9 cellular contexts compared by ENCODE assay signal in the genomic region with DNA sequence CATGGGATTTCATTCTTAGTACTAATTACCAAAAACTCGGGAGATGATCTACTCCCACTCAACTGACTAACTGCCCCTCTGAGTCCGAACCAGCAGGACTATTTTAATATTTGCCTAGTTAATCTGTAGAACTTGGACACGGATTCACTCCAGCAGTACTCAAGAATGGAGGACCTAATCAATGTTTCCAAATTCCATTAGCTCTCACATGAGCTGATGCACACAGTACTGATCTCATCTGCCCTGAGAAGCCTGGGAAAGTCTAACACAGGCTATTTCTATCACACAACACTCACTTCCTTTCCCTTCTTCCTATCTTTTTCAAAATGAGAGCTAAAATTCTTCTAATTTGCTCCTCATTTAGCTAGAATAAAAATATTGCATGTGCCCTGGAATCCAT.
A peak's percentile ranks its signal among the peaks of the same experiment; 100 is the strongest.
DNase-seq lines count a peak whose midpoint lies in the region; ATAC-seq and TF ChIP-seq lines count a peak whose summit lies in the region.
"Had no signal": no experiment of that assay in that cellular context is flagged by ENCODE, and none has a peak within 500 bp of the region (broad histone marks: within the 10 kb centered on the region; RNA-seq: fewer than 3 reads in every experiment).

No MANE protein-coding gene starts in this region.

- H3K27me3 ChIP-seq in right lobe of liver, result no peaks in the 10 kb centered on the region
- no peaks in the 10 kb centered on the region for H3K27me3 ChIP-seq in subcutaneous abdominal adipose tissue (ENCODE audit: control insufficient read depth in 5 of 5, insufficient read depth in 4 of 5, low read length in 5 of 5)
- no peaks in the 10 kb centered on the region for H3K27me3 ChIP-seq in neuronal stem cell (ENCODE audit: control insufficient read depth in 3 of 3, insufficient read depth in 3 of 3, low read depth in 1 of 3, low read length in 3 of 3)

- WGBS in right lobe of liver (ENCODE audit: insufficient coverage, low coverage, low lambda C conversion rate, missing lambda C conversion rate), result 28% methylated on average over 3 of the region's 3 CpGs
- no CpG with 5 or more reads among the region's 3 CpGs for WGBS in neuronal stem cell (ENCODE audit: extremely low coverage in 2 of 2, insufficient read length in 2 of 2, insufficient replicate concordance in 1 of 2), 2 donors

- H3K14ac ChIP-seq in neuronal stem cell (ENCODE audit: low read length), result no peak overlapping the region

- H2AFZ ChIP-seq in neuronal stem cell (ENCODE audit: low read length), result no peak overlapping the region

- no peak overlapping the region for H3K23ac ChIP-seq in neuronal stem cell (ENCODE audit: low read depth, low read length, poor library complexity)

- H3K79me1 ChIP-seq in neuronal stem cell (ENCODE audit: low read depth, low read length), result no peaks in the 10 kb centered on the region

- H3K4me1 ChIP-seq in right lobe of liver, result peaks cover 0 to 8% (median 4%) of the 10 kb centered on the region in 4 donors
- H3K4me1 ChIP-seq in subcutaneous abdominal adipose tissue (ENCODE audit: control insufficient read depth in 5 of 5, insufficient read depth in 5 of 5, low read length in 5 of 5), result peaks cover 5 to 28% (median 20%) of the 10 kb centered on the region in 5 donors
- no peaks in the 10 kb centered on the region for H3K4me1 ChIP-seq in neuronal stem cell (ENCODE audit: control insufficient read depth in 2 of 2, insufficient read depth in 1 of 2, low read depth in 1 of 2, low read length in 2 of 2)

- no peak overlapping the region for H3K4me2 ChIP-seq in neuronal stem cell (ENCODE audit: insufficient read depth, low read length, poor library complexity, severe bottlenecking)

- H2BK15ac ChIP-seq in neuronal stem cell (ENCODE audit: low read length), result no peak overlapping the region

- no peak overlapping the region for H4K91ac ChIP-seq in neuronal stem cell (ENCODE audit: low read depth, low read length, poor library complexity)

- TF ChIP-seq POLR2A in right lobe of liver (IDR thresholded peaks at IDR 0.05), result no peak

- H3K9ac ChIP-seq in subcutaneous abdominal adipose tissue (ENCODE audit: low read length in 5 of 5) (peak overlapping the region in 2 of 5 donors; percentile 8 to 57), neuronal stem cell (ENCODE audit: low read depth, low read length, poor library complexity) (no peak overlapping the region)

- H2BK120ac ChIP-seq in neuronal stem cell (ENCODE audit: low read depth, low read length), result no peak overlapping the region

- intact Hi-C loops in right lobe of liver (cut with DNase I), result no loop called here

- peak; percentile 62 to 89 (median 80) for ATAC-seq in right lobe of liver
- ATAC-seq in GM18873 (IDR thresholded peaks at IDR 0.05; ENCODE audit: low FRiP score, unreplicated experiment), result no peak
- ATAC-seq in esophagus mucosa, result no peak
- ATAC-seq: CD8-positive, alpha-beta T cell had no signal

- no peak overlapping the region for H3K4ac ChIP-seq in neuronal stem cell (ENCODE audit: low read length)

- no peaks in the 10 kb centered on the region for H3K9me3 ChIP-seq in right lobe of liver
- H3K9me3 ChIP-seq in subcutaneous abdominal adipose tissue (ENCODE audit: control insufficient read depth in 5 of 5, low read length in 5 of 5), result no peaks in the 10 kb centered on the region
- no peaks in the 10 kb centered on the region for H3K9me3 ChIP-seq in neuronal stem cell (replicated peaks in 1 of 2; ENCODE audit: control insufficient read depth in 2 of 2, insufficient read depth in 1 of 2, low read depth in 1 of 2, low read length in 2 of 2)

- H3K36me3 ChIP-seq in right lobe of liver (no peaks in the 10 kb centered on the region), subcutaneous abdominal adipose tissue (ENCODE audit: control insufficient read depth in 5 of 5, insufficient read depth in 5 of 5, low read length in 5 of 5) (no peaks in the 10 kb centered on the region), neuronal stem cell (replicated peaks in 1 of 2; ENCODE audit: control insufficient read depth in 2 of 2, insufficient read depth in 2 of 2, low read length in 2 of 2) (no peaks in the 10 kb centered on the region)

- no peak overlapping the region for H3K18ac ChIP-seq in neuronal stem cell (ENCODE audit: low read length)

- H3K4me3 ChIP-seq in choroid plexus epithelial cell (ENCODE audit: low read depth, low read length) (no peak overlapping the region), right lobe of liver (no peak overlapping the region), subcutaneous abdominal adipose tissue (ENCODE audit: low read depth in 1 of 5, low read length in 5 of 5) (no peak overlapping the region), neuronal stem cell (ENCODE audit: low read length in 2 of 2) (no peak overlapping the region)

- H4K8ac ChIP-seq in neuronal stem cell (ENCODE audit: low read depth, low read length), result no peak overlapping the region

- H2BK12ac ChIP-seq in neuronal stem cell (ENCODE audit: low read length), result no peak overlapping the region

- TF ChIP-seq CTCF in choroid plexus epithelial cell (conservative IDR thresholded peaks at IDR 0.05; ENCODE audit: low read depth, low read length) (no peak), right lobe of liver (IDR thresholded peaks at IDR 0.05) (no peak)

- H2AK5ac ChIP-seq in neuronal stem cell (ENCODE audit: low read depth, low read length), result no peak overlapping the region

- H2BK5ac ChIP-seq in neuronal stem cell (ENCODE audit: low read length), result no peak overlapping the region

- DNase-seq in HCEC 1CT (peak; percentile 23), choroid plexus epithelial cell (ENCODE audit: low read depth) (peak; percentile 54), right lobe of liver (no peak), neuronal stem cell (ENCODE audit: low spot score) (no peak)
- no peak for DNase-seq in activated CD4-positive, alpha-beta T cell treated with anti-CD3 and anti-CD28 coated beads for 4 hours
- DNase-seq: CD8-positive, alpha-beta T cell had no signal

- H3K27ac ChIP-seq in right lobe of liver (no peak overlapping the region), subcutaneous abdominal adipose tissue (ENCODE audit: low read depth, low read length) (peak overlapping the region; percentile 9), neuronal stem cell (replicated peaks; ENCODE audit: low read length) (no peak overlapping the region)

Comparison
In these comparisons a context has a peak if more than half of its experiments do, and no peak if none do; other contexts are left out.
1. DNase-seq: peak in HCEC 1CT (single experiment) and choroid plexus epithelial cell (single experiment); none in right lobe of liver (0 of 3), activated CD4-positive, alpha-beta T cell treated with anti-CD3 and anti-CD28 coated beads for 4 hours (0 of 2) and neuronal stem cell (single experiment).
2. ATAC-seq: peak in right lobe of liver (4 of 4); none in GM18873 (single experiment) and esophagus mucosa (single experiment).